8 cellular contexts compared by ENCODE assay signal in the genomic region with DNA sequence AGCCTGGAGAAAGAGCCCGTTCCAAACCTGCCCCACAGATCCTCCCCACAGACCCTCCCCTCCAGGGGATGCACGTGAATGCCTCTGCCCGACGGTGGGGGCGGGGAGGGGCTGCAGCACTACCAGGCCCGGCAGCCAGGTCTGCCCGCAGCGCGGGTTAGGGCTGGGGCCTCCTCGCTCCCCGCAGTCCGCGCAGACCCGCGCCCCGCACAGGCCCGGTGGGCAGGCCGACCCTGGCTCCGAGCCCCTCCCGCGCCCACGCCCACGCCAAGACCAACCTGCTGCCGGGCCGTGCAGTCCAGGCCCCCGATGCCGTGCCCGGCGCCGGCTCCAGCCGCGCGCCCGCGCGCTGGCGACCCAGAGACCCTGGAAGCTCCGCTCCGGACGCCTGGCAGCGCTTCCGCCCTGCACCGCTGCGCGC. TPM values are rescaled to one million over a fixed set of nuclear protein-coding genes. Genes with fewer than 3 reads are reported as not detected.
A peak's percentile ranks its signal among the peaks of the same experiment; 100 is the strongest.
DNase-seq lines count a peak whose midpoint lies in the region; ATAC-seq and TF ChIP-seq lines count a peak whose summit lies in the region.

A gene with protein sequence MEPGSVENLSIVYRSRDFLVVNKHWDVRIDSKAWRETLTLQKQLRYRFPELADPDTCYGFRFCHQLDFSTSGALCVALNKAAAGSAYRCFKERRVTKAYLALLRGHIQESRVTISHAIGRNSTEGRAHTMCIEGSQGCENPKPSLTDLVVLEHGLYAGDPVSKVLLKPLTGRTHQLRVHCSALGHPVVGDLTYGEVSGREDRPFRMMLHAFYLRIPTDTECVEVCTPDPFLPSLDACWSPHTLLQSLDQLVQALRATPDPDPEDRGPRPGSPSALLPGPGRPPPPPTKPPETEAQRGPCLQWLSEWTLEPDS (minus strand): TSS at position 404 of the 421 bp plus-strand sequence. CDS start 644 bp downstream, outside the sequence.

- WGBS in SK-N-SH (ENCODE audit: low lambda C conversion rate), result 7% methylated on average over 6 of the region's 45 CpGs

- peak within 1 kb of the TSS; percentile 83 for H2AFZ ChIP-seq in SK-N-SH (ENCODE audit: low read depth)

- TF ChIP-seq EP300 in SK-N-SH (IDR thresholded peaks at IDR 0.05; ENCODE audit: borderline replicate concordance in 1 of 2, low read depth in 1 of 2, low read length in 1 of 2), result no peak

- H3K27ac ChIP-seq in HEK293 (ENCODE audit: extremely low read depth, low read depth, low read length) (peak within 1 kb of the TSS; percentile 82), SK-N-SH (ENCODE audit: low read depth in 2 of 2, low read length in 1 of 2) (peak within 1 kb of the TSS in 1 of 2 experiments; percentile 76; a peak in 2 of 4 replicates)

- H3K9me3 ChIP-seq in HEK293 (ENCODE audit: control insufficient read depth, insufficient read depth, low read depth, low read length) (no peaks in the 10 kb centered on the region), SK-N-SH (no peaks in the 10 kb centered on the region)

- DNase-seq in SK-N-SH (no peak), foreskin fibroblast (no peak), pulmonary artery endothelial cell (ENCODE audit: low read depth, low spot score) (no peak), NCI-H345 (lab: John Stamatoyannopoulos, UW) (no peak), D341Med (ENCODE audit: low spot score) (no peak)

- H3K4me2 ChIP-seq in SK-N-SH, result peak within 1 kb of the TSS; percentile 100

- peaks cover 31% of the 10 kb centered on the region for H3K79me2 ChIP-seq in SK-N-SH (ENCODE audit: insufficient read depth)

- 0 out of 2 replicates have a peak, but pooled peaks cover 3% of the 10 kb centered on the region for H3K27me3 ChIP-seq in SK-N-SH (ENCODE audit: insufficient read depth)

- CTCF ChIA-PET in HEK293 (lab: Yijun Ruan, JAX), result interaction anchor here (0.5 to 9.5 kb wide), 9 partner anchors 39 to 709 kb away, joined by 3 to 119 read pairs (median 3); partner anchors contain the start of gene ANTKMT
- CTCF ChIA-PET in SK-N-SH (lab: Yijun Ruan, JAX), result interaction anchor here (0.9 to 8.9 kb wide), 3 partner anchors 73 to 78 kb away, joined by 3 to 127 read pairs (median 41); partner anchors contain the start of gene METRN

- no peaks in the 10 kb centered on the region for H3K9me2 ChIP-seq in SK-N-SH

- peak within 1 kb of the TSS; percentile 83 for H3K9ac ChIP-seq in SK-N-SH

- H3K4me3 ChIP-seq in GM08714 (ENCODE audit: low read length) (peak within 1 kb of the TSS; percentile 94), HEK293 (ENCODE audit: low read depth, low read length) (peak within 1 kb of the TSS; percentile 83), SK-N-SH (ENCODE audit: low read depth in 2 of 2, low read length in 1 of 2) (peak within 1 kb of the TSS; percentile 84 to 91), foreskin fibroblast (ENCODE audit: low read depth in 1 of 2, low read length in 2 of 2) (peak within 1 kb of the TSS; percentile 83 to 91)

- no peaks in the 10 kb centered on the region for H3K4me1 ChIP-seq in HEK293 (ENCODE audit: control insufficient read depth, insufficient read depth, low read length)
- peaks cover 0 to 23% of the 10 kb centered on the region in 2 experiments; a peak in 1 of 4 replicates for H3K4me1 ChIP-seq in SK-N-SH (ENCODE audit: control insufficient read depth in 1 of 2, insufficient read depth in 2 of 2, low read depth in 1 of 2, low read length in 1 of 2)

- no peak for TF ChIP-seq RAD21 in SK-N-SH (IDR thresholded peaks at IDR 0.05; ENCODE audit: low read length)

- no peak for ATAC-seq in HG03521 (IDR thresholded peaks at IDR 0.05; ENCODE audit: unreplicated experiment)

- H3K36me3 ChIP-seq in HEK293 (ENCODE audit: control insufficient read depth in 2 of 2, insufficient read depth in 1 of 2, low read length in 2 of 2) (peaks cover 0 to 60% of the 10 kb centered on the region in 2 experiments; a peak in 1 of 3 replicates), SK-N-SH (replicated peaks in 1 of 2; ENCODE audit: control insufficient read depth in 1 of 2, insufficient read depth in 2 of 2, low read length in 1 of 2) (peaks cover 0 to 16% of the 10 kb centered on the region in 2 experiments)

- H3F3A ChIP-seq in SK-N-SH (replicated peaks; ENCODE audit: insufficient read depth), result no peaks in the 10 kb centered on the region

- POLR2A ChIA-PET in HEK293 (lab: Yijun Ruan, JAX), result interaction anchor here (0.7 to 2.4 kb wide), 18 partner anchors 9 to 995 kb away, joined by 3 to 25 read pairs (median 6); partner anchors contain the start of genes ANTKMT, GNG13, NUBP2 and STUB1
- POLR2A ChIA-PET in SK-N-SH (lab: Yijun Ruan, JAX), result interaction anchor here (0.9 to 2.2 kb wide), 4 partner anchors 47 to 431 kb away, joined by 3 to 18 read pairs (median 4); partner anchors contain the start of genes ANTKMT and CIAO3

- peaks cover 23% of the 10 kb centered on the region; the same call in 1 of the 2 replicates for H4K20me1 ChIP-seq in SK-N-SH (ENCODE audit: insufficient read depth)

- no peak for TF ChIP-seq CTCF in HEK293 (tag by site-specific recombination; IDR thresholded peaks at IDR 0.05)
- no peak for TF ChIP-seq CTCF in SK-N-SH (IDR thresholded peaks at IDR 0.05)
- TF ChIP-seq CTCF in foreskin fibroblast (IDR thresholded peaks at IDR 0.05; ENCODE audit: low read depth, low read length), result no peak

TF ChIP-seq in HEK293, 187 proteins besides CTCF, POLR2A, EP300 and RAD21 (continues in another document):
- TF ChIP-seq SP2 (tag by site-specific recombination; IDR thresholded peaks at IDR 0.05) (peak; percentile 50), KLF1 (tag by site-specific recombination; IDR thresholded peaks at IDR 0.05) (no peak), ZNF311 (tag by site-specific recombination; IDR thresholded peaks at IDR 0.05; ENCODE audit: borderline replicate concordance) (no peak), SP3 (tag by site-specific recombination; IDR thresholded peaks at IDR 0.05) (peak; percentile 35; the same call in 1 of the 2 replicates), ZSCAN30 (tag by site-specific recombination; IDR thresholded peaks at IDR 0.05) (0 out of 2 replicates have a peak, but pooled peaks have one; percentile 42), ZNF677 (tag by site-specific recombination; IDR thresholded peaks at IDR 0.05) (0 out of 2 replicates have a peak, but pooled peaks have one; percentile 16)
- TF ChIP-seq, protein P1, sequence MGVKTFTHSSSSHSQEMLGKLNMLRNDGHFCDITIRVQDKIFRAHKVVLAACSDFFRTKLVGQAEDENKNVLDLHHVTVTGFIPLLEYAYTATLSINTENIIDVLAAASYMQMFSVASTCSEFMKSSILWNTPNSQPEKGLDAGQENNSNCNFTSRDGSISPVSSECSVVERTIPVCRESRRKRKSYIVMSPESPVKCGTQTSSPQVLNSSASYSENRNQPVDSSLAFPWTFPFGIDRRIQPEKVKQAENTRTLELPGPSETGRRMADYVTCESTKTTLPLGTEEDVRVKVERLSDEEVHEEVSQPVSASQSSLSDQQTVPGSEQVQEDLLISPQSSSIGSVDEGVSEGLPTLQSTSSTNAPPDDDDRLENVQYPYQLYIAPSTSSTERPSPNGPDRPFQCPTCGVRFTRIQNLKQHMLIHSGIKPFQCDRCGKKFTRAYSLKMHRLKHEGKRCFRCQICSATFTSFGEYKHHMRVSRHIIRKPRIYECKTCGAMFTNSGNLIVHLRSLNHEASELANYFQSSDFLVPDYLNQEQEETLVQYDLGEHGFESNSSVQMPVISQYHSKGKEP (tag by site-specific recombination; IDR thresholded peaks at IDR 0.05), result no peak

TF ChIP-seq in SK-N-SH, 30 proteins besides CTCF, POLR2A, EP300 and RAD21:
- TF ChIP-seq IRF3 (IDR thresholded peaks at IDR 0.05; ENCODE audit: low read depth, low read length) (no peak), POLR2AphosphoS5 (IDR thresholded peaks at IDR 0.05; ENCODE audit: low read depth, low read length) (peak; percentile 67; the same call in 1 of the 2 replicates)

RNA-seq across cellular contexts. Expression of the gene that starts here (rescaled TPM):
- 27.7 and 29.9 TPM in 2 replicates for polyA plus RNA-seq in SK-N-SH (2012; rRNA removed)
- polyA plus RNA-seq in SK-N-SH (2012; cell fraction: cytosol; rRNA removed), result 9.5 and 17.8 TPM in 2 replicates
- polyA plus RNA-seq in SK-N-SH (2012; cell fraction: nucleus; rRNA removed), result 65.7 and 84.7 TPM in 2 replicates
- 41.9 and 45.0 TPM in 2 replicates for total RNA-seq in pulmonary artery endothelial cell
